30 cellular contexts compared by ENCODE assay signal in the genomic region with DNA sequence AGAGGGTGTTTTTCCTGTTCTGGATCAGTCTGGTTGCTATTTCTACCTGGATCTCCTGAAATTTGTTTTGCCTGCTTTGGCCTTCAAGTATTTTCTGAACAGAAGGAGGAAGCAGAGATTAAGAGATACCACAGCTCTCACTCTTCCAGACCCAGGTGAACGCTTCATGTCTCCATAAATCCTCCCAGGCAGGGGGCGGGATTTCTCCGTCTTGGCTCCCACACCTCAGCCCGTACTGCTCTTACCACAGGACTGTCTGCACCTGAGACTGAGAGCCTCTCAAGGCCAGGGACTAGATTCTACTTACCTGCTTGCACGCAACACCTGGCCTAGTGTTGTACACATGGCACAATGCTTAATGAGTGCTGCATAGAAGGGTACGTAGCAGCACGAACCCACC.
"Had no signal": no experiment of that assay in that cellular context is flagged by ENCODE, and none has a peak within 500 bp of the region (broad histone marks: within the 10 kb centered on the region; RNA-seq: fewer than 3 reads in every experiment).

No MANE protein-coding gene starts in this region.

- H3K4me1 Mint-ChIP-seq: activated CD4-positive, alpha-beta memory T cell treated with anti-CD3 and anti-CD28 coated beads, Interleukin-2, amount 10 ng/mL, durations not matched to agents 7 days and 5 days; activated CD4-positive, alpha-beta T cell treated with anti-CD3 and anti-CD28 coated beads, Interleukin-2, amount 10 ng/mL, durations not matched to agents 7 days and 5 days; activated naive CD4-positive, alpha-beta T cell treated with anti-CD3 and anti-CD28 coated beads, Interleukin-2, amount 10 ng/mL, durations not matched to agents 7 days and 5 days; activated naive CD8-positive, alpha-beta T cell treated with anti-CD3 and anti-CD28 coated beads, Interleukin-2, amount 10 ng/mL, durations not matched to agents 7 days and 5 days; natural killer cell had no signal

- DNase-seq: activated CD4-positive, alpha-beta memory T cell treated with anti-CD3 and anti-CD28 coated beads, Interleukin-2, amount 10 ng/mL, durations not matched to agents 7 days and 5 days; activated CD4-positive, alpha-beta T cell treated with anti-CD3 and anti-CD28 coated beads, Interleukin-2, amount 10 ng/mL, durations not matched to agents 7 days and 5 days; activated CD4-positive, CD25-positive, alpha-beta regulatory T cell treated with anti-CD3 and anti-CD28 coated beads, Interleukin-2, amount 50 U/mL, for 72 hours; activated CD8-positive, alpha-beta memory T cell treated with anti-CD3 and anti-CD28 coated beads, Interleukin-2, amount 50 U/mL, for 48 hours; activated gamma-delta T cell; activated naive CD4-positive, alpha-beta T cell treated with anti-CD3 and anti-CD28 coated beads, Interleukin-2, amount 10 ng/mL, durations not matched to agents 7 days and 5 days; activated naive CD8-positive, alpha-beta T cell treated with anti-CD3 and anti-CD28 coated beads, Interleukin-2, amount 10 ng/mL, durations not matched to agents 7 days and 5 days; activated T-cell treated with anti-CD3 and anti-CD28 coated beads, Interleukin-2, amount 50 U/mL, for 24 hours; cerebellar nuclear complex; colonic mucosa; effector CD8-positive, alpha-beta T cell; esophagus squamous epithelium; foreskin melanocyte; heart right ventricle; left ventricle myocardium inferior; natural killer cell; stimulated activated CD4-positive, alpha-beta T cell treated with anti-CD3 and anti-CD28 coated beads, Interleukin-15, amount 100 ng/mL, for 24 hours; stimulated activated CD4-positive, alpha-beta T cell treated with anti-CD3 and anti-CD28 coated beads, Interleukin-2, amount 100 ng/mL, for 24 hours; stimulated activated naive CD4-positive, alpha-beta T cell; transverse colon had no signal

- H3K27ac Mint-ChIP-seq: activated CD4-positive, alpha-beta memory T cell treated with anti-CD3 and anti-CD28 coated beads, Interleukin-2, amount 10 ng/mL, durations not matched to agents 7 days and 5 days; activated CD4-positive, alpha-beta T cell treated with anti-CD3 and anti-CD28 coated beads, Interleukin-2, amount 10 ng/mL, durations not matched to agents 7 days and 5 days; activated naive CD4-positive, alpha-beta T cell treated with anti-CD3 and anti-CD28 coated beads, Interleukin-2, amount 10 ng/mL, durations not matched to agents 7 days and 5 days; activated naive CD8-positive, alpha-beta T cell treated with anti-CD3 and anti-CD28 coated beads, Interleukin-2, amount 10 ng/mL, durations not matched to agents 7 days and 5 days; activated T-cell treated with anti-CD3 and anti-CD28 coated beads, Interleukin-2, amount 50 U/mL, for 24 hours; brain; natural killer cell had no signal

- H3K9me3 ChIP-seq: ascending aorta, colonic mucosa, esophagus squamous epithelium, heart right ventricle, left ventricle myocardium inferior, right atrium auricular region, suprapubic skin, transverse colon had no signal

- H3K4me3 ChIP-seq: ascending aorta, cardiac muscle cell, colonic mucosa, esophagus squamous epithelium, heart right ventricle, left ventricle myocardium inferior, lung, right atrium auricular region, suprapubic skin, transverse colon had no signal

- H3K27me3 ChIP-seq: ascending aorta, cardiac muscle cell, colonic mucosa, esophagus squamous epithelium, heart right ventricle, right atrium auricular region, suprapubic skin, transverse colon had no signal

- H3K9me3 Mint-ChIP-seq: activated CD4-positive, alpha-beta memory T cell treated with anti-CD3 and anti-CD28 coated beads, Interleukin-2, amount 10 ng/mL, durations not matched to agents 7 days and 5 days; activated CD4-positive, alpha-beta T cell treated with anti-CD3 and anti-CD28 coated beads, Interleukin-2, amount 10 ng/mL, durations not matched to agents 7 days and 5 days; activated naive CD4-positive, alpha-beta T cell treated with anti-CD3 and anti-CD28 coated beads, Interleukin-2, amount 10 ng/mL, durations not matched to agents 7 days and 5 days; activated naive CD8-positive, alpha-beta T cell treated with anti-CD3 and anti-CD28 coated beads, Interleukin-2, amount 10 ng/mL, durations not matched to agents 7 days and 5 days; activated T-cell treated with anti-CD3 and anti-CD28 coated beads, Interleukin-2, amount 50 U/mL, for 24 hours; natural killer cell had no signal

- H3K36me3 ChIP-seq: ascending aorta, cardiac muscle cell, colonic mucosa, esophagus squamous epithelium, heart right ventricle, left ventricle myocardium inferior, right atrium auricular region, suprapubic skin, transverse colon had no signal

- H3K36me3 Mint-ChIP-seq: activated naive CD4-positive, alpha-beta T cell treated with anti-CD3 and anti-CD28 coated beads, Interleukin-2, amount 10 ng/mL, durations not matched to agents 7 days and 5 days; activated naive CD8-positive, alpha-beta T cell treated with anti-CD3 and anti-CD28 coated beads, Interleukin-2, amount 10 ng/mL, durations not matched to agents 7 days and 5 days; brain; natural killer cell had no signal

- ATAC-seq: heart right ventricle, natural killer cell had no signal

- H3K27me3 Mint-ChIP-seq: activated CD4-positive, alpha-beta T cell treated with anti-CD3 and anti-CD28 coated beads, Interleukin-2, amount 10 ng/mL, durations not matched to agents 7 days and 5 days; activated naive CD8-positive, alpha-beta T cell treated with anti-CD3 and anti-CD28 coated beads, Interleukin-2, amount 10 ng/mL, durations not matched to agents 7 days and 5 days; activated T-cell treated with anti-CD3 and anti-CD28 coated beads, Interleukin-2, amount 50 U/mL, for 24 hours had no signal

- H3K4me3 Mint-ChIP-seq: activated CD4-positive, alpha-beta memory T cell treated with anti-CD3 and anti-CD28 coated beads, Interleukin-2, amount 10 ng/mL, durations not matched to agents 7 days and 5 days; activated CD4-positive, alpha-beta T cell treated with anti-CD3 and anti-CD28 coated beads, Interleukin-2, amount 10 ng/mL, durations not matched to agents 7 days and 5 days; activated naive CD4-positive, alpha-beta T cell treated with anti-CD3 and anti-CD28 coated beads, Interleukin-2, amount 10 ng/mL, durations not matched to agents 7 days and 5 days; activated naive CD8-positive, alpha-beta T cell treated with anti-CD3 and anti-CD28 coated beads, Interleukin-2, amount 10 ng/mL, durations not matched to agents 7 days and 5 days; activated T-cell treated with anti-CD3 and anti-CD28 coated beads, Interleukin-2, amount 50 U/mL, for 24 hours; brain; natural killer cell had no signal

- H3K27ac ChIP-seq: ascending aorta, cardiac muscle cell, colonic mucosa, epithelial cell of prostate, esophagus squamous epithelium, heart right ventricle, left ventricle myocardium inferior, right atrium auricular region, suprapubic skin, transverse colon had no signal

- FAIRE-seq: endometrium, islet of Langerhans, urothelium cell line had no signal
